In genomic region chr2:42171396-42171971, GRCh38 we compare ENCODE assay signal across 9 cellular contexts. TPM values are rescaled to one million over a fixed set of nuclear protein-coding genes. Genes with fewer than 3 reads are reported as not detected.
DNase-seq lines count a peak whose midpoint lies in the region; ATAC-seq and TF ChIP-seq lines count a peak whose summit lies in the region.
"Had no signal": no experiment of that assay in that cellular context is flagged by ENCODE, and none has a peak within 500 bp of the region (broad histone marks: within the 10 kb centered on the region; RNA-seq: fewer than 3 reads in every experiment).

No MANE protein-coding gene starts in this region.

- H3K9me3 ChIP-seq in body of pancreas (no peaks in the 10 kb centered on the region), esophagus squamous epithelium (no peaks in the 10 kb centered on the region)

- WGBS in body of pancreas, 2 donors = 21 to 26% methylated on average over 3 of the region's 3 CpGs
- 65 to 66% methylated on average over 3 of the region's 3 CpGs for WGBS in esophagus squamous epithelium, 2 donors

- TF ChIP-seq POLR2A in body of pancreas (IDR thresholded peaks at IDR 0.05) (no peak), esophagus squamous epithelium (IDR thresholded peaks at IDR 0.05) (no peak)

- peak overlapping the region; percentile 0 to 96 (median 91) for H3K27ac ChIP-seq in body of pancreas
- H3K27ac ChIP-seq in rectal smooth muscle tissue (ENCODE audit: low read depth, low read length) = peak overlapping the region; percentile 28
- peak overlapping the region in 2 of 4 donors; percentile 95 for H3K27ac ChIP-seq in esophagus squamous epithelium

- H3K27me3 ChIP-seq in body of pancreas (no peaks in the 10 kb centered on the region), rectal smooth muscle tissue (ENCODE audit: control insufficient read depth, insufficient read depth, low read length) (no peaks in the 10 kb centered on the region), esophagus squamous epithelium (no peaks in the 10 kb centered on the region)

- no peak overlapping the region for H3K9ac ChIP-seq in rectal smooth muscle tissue (ENCODE audit: low read length)

- peaks cover 40% of the 10 kb centered on the region for H3K4me1 ChIP-seq in body of pancreas
- peaks cover 14% of the 10 kb centered on the region for H3K4me1 ChIP-seq in rectal smooth muscle tissue (ENCODE audit: control insufficient read depth, insufficient read depth, low read length)
- peaks cover 13 to 58% (median 15%) of the 10 kb centered on the region in 3 donors for H3K4me1 ChIP-seq in esophagus squamous epithelium

- H3K36me3 ChIP-seq in body of pancreas (replicated peaks in 1 of 2; ENCODE audit: insufficient read depth in 1 of 2, low read depth in 2 of 2) = no peaks in the 10 kb centered on the region
- no peaks in the 10 kb centered on the region for H3K36me3 ChIP-seq in rectal smooth muscle tissue (ENCODE audit: control insufficient read depth, insufficient read depth, low read length)
- H3K36me3 ChIP-seq in esophagus squamous epithelium = no peaks in the 10 kb centered on the region

- H3K4me1 Mint-ChIP-seq in stimulated activated effector memory CD8-positive, alpha-beta T cell treated with anti-CD3 and anti-CD28 coated beads, Interleukin-12 subunit alpha, Interleukin-12 subunit beta, amount 100 ng/mL, for 72 hours = peaks cover 19% of the 10 kb centered on the region

- peaks cover 13% of the 10 kb centered on the region for H3K36me3 Mint-ChIP-seq in stimulated activated effector memory CD8-positive, alpha-beta T cell treated with anti-CD3 and anti-CD28 coated beads, Interleukin-12 subunit alpha, Interleukin-12 subunit beta, amount 100 ng/mL, for 72 hours

- H3K9me3 Mint-ChIP-seq in stimulated activated effector memory CD8-positive, alpha-beta T cell treated with anti-CD3 and anti-CD28 coated beads, Interleukin-12 subunit alpha, Interleukin-12 subunit beta, amount 100 ng/mL, for 72 hours = no peaks in the 10 kb centered on the region
- H3K9me3 Mint-ChIP-seq: stimulated activated naive CD8-positive, alpha-beta T cell treated with anti-CD3 and anti-CD28 coated beads, Interleukin-15, Interleukin-2, amounts not matched to agents 100 ng/mL and 50 ng/mL, for 24 hours had no signal

- H3K27ac Mint-ChIP-seq in stimulated activated effector memory CD8-positive, alpha-beta T cell treated with anti-CD3 and anti-CD28 coated beads, Interleukin-12 subunit alpha, Interleukin-12 subunit beta, amount 100 ng/mL, for 72 hours = no peak overlapping the region
- H3K27ac Mint-ChIP-seq: stimulated activated naive CD8-positive, alpha-beta T cell treated with anti-CD3 and anti-CD28 coated beads, Interleukin-15, Interleukin-2, amounts not matched to agents 100 ng/mL and 50 ng/mL, for 24 hours had no signal

- TF ChIP-seq CTCF in body of pancreas (IDR thresholded peaks at IDR 0.05) = no peak
- no peak for TF ChIP-seq CTCF in esophagus squamous epithelium (IDR thresholded peaks at IDR 0.05)

- ATAC-seq in GM18498 (IDR thresholded peaks at IDR 0.05; ENCODE audit: unreplicated experiment) = peak; percentile 31
- ATAC-seq in HG03025 (IDR thresholded peaks at IDR 0.05; ENCODE audit: low FRiP score, unreplicated experiment) = peak; percentile 42
- no peak for ATAC-seq in body of pancreas
- ATAC-seq in stimulated activated effector memory CD8-positive, alpha-beta T cell treated with anti-CD3 and anti-CD28 coated beads, Interleukin-12 subunit alpha, Interleukin-12 subunit beta, amount 100 ng/mL, for 72 hours = no peak

- DNase-seq in body of pancreas (no peak), esophagus squamous epithelium (lab: John Stamatoyannopoulos, UW) (no peak), GM03348 (ENCODE audit: low spot score) (no peak)
- DNase-seq in stimulated activated effector memory CD8-positive, alpha-beta T cell treated with anti-CD3 and anti-CD28 coated beads, Interleukin-12 subunit alpha, Interleukin-12 subunit beta, amount 100 ng/mL, for 72 hours (ENCODE audit: low spot score in 2 of 2) = no peak
- no peak for DNase-seq in stimulated activated naive CD4-positive, alpha-beta T cell treated with Interleukin-2 at 50 U/mL for 16 hours (lab: John Stamatoyannopoulos, UW)

- no peak overlapping the region for H3K4me3 Mint-ChIP-seq in stimulated activated effector memory CD8-positive, alpha-beta T cell treated with anti-CD3 and anti-CD28 coated beads, Interleukin-12 subunit alpha, Interleukin-12 subunit beta, amount 100 ng/mL, for 72 hours
- H3K4me3 Mint-ChIP-seq: stimulated activated naive CD8-positive, alpha-beta T cell treated with anti-CD3 and anti-CD28 coated beads, Interleukin-15, Interleukin-2, amounts not matched to agents 100 ng/mL and 50 ng/mL, for 24 hours had no signal

- intact Hi-C loops in body of pancreas (cut with DNase I) = no loop called here
- intact Hi-C loops in esophagus squamous epithelium (cut with DNase I) = no loop called here

- H3K4me3 ChIP-seq in body of pancreas (no peak overlapping the region), rectal smooth muscle tissue (ENCODE audit: low read length) (peak overlapping the region; percentile 98), esophagus squamous epithelium (peak overlapping the region in 2 of 4 donors; percentile 92 to 93)

RNA-seq across cellular contexts. Expression of gene EML4, which starts 2.3 kb away (rescaled TPM):
- total RNA-seq in body of pancreas (10 to 100 TPM; 37.4 to 39.9 TPM), esophagus squamous epithelium (10 to 100 TPM; 11.6 to 29.8 (median 22.4) TPM)

Comparison
In these comparisons a context has a peak if more than half of its experiments do, and no peak if none do; other contexts are left out.
1. ATAC-seq: peak in GM18498 (single experiment) and HG03025 (single experiment); none in body of pancreas (single experiment) and stimulated activated effector memory CD8-positive, alpha-beta T cell treated with anti-CD3 and anti-CD28 coated beads, Interleukin-12 subunit alpha, Interleukin-12 subunit beta, amount 100 ng/mL, for 72 hours (single experiment).